ENCODE assay signal across 19 cellular contexts in the genomic region with DNA sequence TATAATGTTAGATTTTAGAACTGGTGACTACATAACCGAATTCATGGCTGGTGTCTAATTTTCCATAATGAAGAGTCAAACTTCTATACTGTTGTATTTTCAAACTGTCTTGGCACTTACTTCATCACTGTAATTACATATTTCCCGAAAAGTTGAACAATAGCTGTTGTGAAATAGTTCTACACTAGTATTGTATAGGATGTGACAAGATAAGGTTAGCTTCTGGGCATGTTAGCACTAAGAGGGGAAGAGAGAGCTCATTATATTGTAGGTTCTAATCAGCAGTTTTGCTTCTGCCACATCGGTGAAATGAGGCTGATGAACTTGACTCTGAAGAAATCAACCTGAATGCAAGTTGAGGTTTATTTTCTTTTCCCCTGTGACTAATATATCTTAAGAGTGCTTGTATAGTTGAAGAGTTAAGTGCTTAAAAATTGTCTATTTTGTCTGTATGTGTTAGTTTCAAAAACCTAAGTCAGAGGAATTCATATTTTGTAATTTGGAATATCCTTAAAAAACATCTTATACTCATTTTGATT. TPM values are rescaled to one million over a fixed set of nuclear protein-coding genes. Genes with fewer than 3 reads are reported as not detected.
A peak's percentile ranks its signal among the peaks of the same experiment; 100 is the strongest.
DNase-seq lines count a peak whose midpoint lies in the region; ATAC-seq, FAIRE-seq and TF ChIP-seq lines count a peak whose summit lies in the region.
"Had no signal": no experiment of that assay in that cellular context is flagged by ENCODE, and none has a peak within 500 bp of the region (broad histone marks: within the 10 kb centered on the region; RNA-seq: fewer than 3 reads in every experiment).

No MANE protein-coding gene starts in this region.

- no peak for DNase-seq in activated CD4-positive, alpha-beta T cell treated with anti-CD3 and anti-CD28 coated beads, Interleukin-2, amount 10 ng/mL, durations not matched to agents 24 days and 14 days
- no peak for DNase-seq in activated CD4-positive, alpha-beta T cell treated with anti-CD3 and anti-CD28 coated beads for 4 hours
- DNase-seq in MV-4-11 (lab: John Stamatoyannopoulos, UW) (peak; percentile 80), astrocyte (ENCODE audit: low read depth) (peak; percentile 37), natural killer cell (no peak), NCI-H1092 treated with DMSO at 0.1 percent for 48 hours (lab: John Stamatoyannopoulos, UW) (no peak), GM12891 (ENCODE audit: insufficient read length, low spot score) (no peak)
- no peak for DNase-seq in stimulated activated CD4-positive, alpha-beta T cell treated with anti-CD3 and anti-CD28 coated beads, Interleukin-2, amount 100 ng/mL, for 48 hours
- DNase-seq: 8988T, cerebellar nuclear complex, foreskin melanocyte, KBM-7, NCI-H226, SHP77, T1000 had no signal

- H3K4me1 Mint-ChIP-seq in activated CD4-positive, alpha-beta T cell treated with anti-CD3 and anti-CD28 coated beads, Interleukin-2, amount 10 ng/mL, durations not matched to agents 24 days and 14 days = peaks cover 27% of the 10 kb centered on the region
- peaks cover 26% of the 10 kb centered on the region for H3K4me1 Mint-ChIP-seq in astrocyte (ENCODE audit: low read depth, unreplicated experiment)
- H3K4me1 Mint-ChIP-seq in natural killer cell = peaks cover 50 to 53% of the 10 kb centered on the region in 2 donors

- H3K9me3 ChIP-seq in astrocyte (ENCODE audit: insufficient read depth, low read depth, low read length) = no peaks in the 10 kb centered on the region
- H3K9me3 ChIP-seq: BLaER1 treated with 17β-estradiol and CSF1 and Interleukin-3, amounts not matched to agents 10 nM and 100 nM had no signal

- intact Hi-C loops in activated CD4-positive, alpha-beta T cell treated with anti-CD3 and anti-CD28 coated beads, Interleukin-2, amount 10 ng/mL, durations not matched to agents 24 days and 14 days (cut with micrococcal nuclease) = no loop called here
- intact Hi-C loops in natural killer cell (cut with micrococcal nuclease) = no loop called here

- H3K9ac ChIP-seq in astrocyte (ENCODE audit: low read length) = no peak overlapping the region
- H3K9ac ChIP-seq: BLaER1 treated with 17β-estradiol and CSF1 and Interleukin-3, amounts not matched to agents 10 nM and 100 nM had no signal

- H2AFZ ChIP-seq in astrocyte (ENCODE audit: low read depth, low read length) = no peak overlapping the region

- FAIRE-seq in astrocyte (lab: Jason Lieb, UNC) (no peak), GM12891 (lab: Jason Lieb, UNC) (no peak)
- FAIRE-seq: urothelium cell line had no signal

- TF ChIP-seq CTCF in astrocyte (IDR thresholded peaks at IDR 0.05; ENCODE audit: insufficient read depth, low read depth, low read length) (no peak), natural killer cell (IDR thresholded peaks at IDR 0.05) (no peak)

- peaks cover 5% of the 10 kb centered on the region for H3K4me1 ChIP-seq in astrocyte (ENCODE audit: insufficient read depth, low read length)

- H3K4me3 ChIP-seq in astrocyte (ENCODE audit: insufficient read depth, low read depth, low read length) = no peak overlapping the region
- H3K4me3 ChIP-seq: BLaER1 treated with 17β-estradiol and CSF1 and Interleukin-3, amounts not matched to agents 10 nM and 100 nM had no signal

- H3K4me3 Mint-ChIP-seq in activated CD4-positive, alpha-beta T cell treated with anti-CD3 and anti-CD28 coated beads, Interleukin-2, amount 10 ng/mL, durations not matched to agents 24 days and 14 days = no peak overlapping the region
- H3K4me3 Mint-ChIP-seq in astrocyte (ENCODE audit: unreplicated experiment) (no peak overlapping the region), natural killer cell (peak overlapping the region; percentile 38)
- H3K4me3 Mint-ChIP-seq: nephron; stimulated activated naive CD8-positive, alpha-beta T cell treated with anti-CD3 and anti-CD28 coated beads, Interleukin-15, Interleukin-2, amounts not matched to agents 100 ng/mL and 50 ng/mL, for 24 hours had no signal

- TF ChIP-seq POLR2A in GM12891 (IDR thresholded peaks at IDR 0.05; ENCODE audit: low read depth, low read length) = no peak

- H3K9me3 Mint-ChIP-seq in activated CD4-positive, alpha-beta T cell treated with anti-CD3 and anti-CD28 coated beads, Interleukin-2, amount 10 ng/mL, durations not matched to agents 24 days and 14 days = no peaks in the 10 kb centered on the region
- H3K9me3 Mint-ChIP-seq in astrocyte (ENCODE audit: unreplicated experiment) = no peaks in the 10 kb centered on the region
- no peaks in the 10 kb centered on the region for H3K9me3 Mint-ChIP-seq in natural killer cell
- H3K9me3 Mint-ChIP-seq: nephron; stimulated activated naive CD8-positive, alpha-beta T cell treated with anti-CD3 and anti-CD28 coated beads, Interleukin-15, Interleukin-2, amounts not matched to agents 100 ng/mL and 50 ng/mL, for 24 hours had no signal

- H3K27ac Mint-ChIP-seq in activated CD4-positive, alpha-beta T cell treated with anti-CD3 and anti-CD28 coated beads, Interleukin-2, amount 10 ng/mL, durations not matched to agents 24 days and 14 days = peak overlapping the region; percentile 21
- H3K27ac Mint-ChIP-seq in astrocyte (ENCODE audit: unreplicated experiment) (no peak overlapping the region), natural killer cell (peak overlapping the region; percentile 68)
- H3K27ac Mint-ChIP-seq: nephron; stimulated activated naive CD8-positive, alpha-beta T cell treated with anti-CD3 and anti-CD28 coated beads, Interleukin-15, Interleukin-2, amounts not matched to agents 100 ng/mL and 50 ng/mL, for 24 hours had no signal

- no peak for ATAC-seq in natural killer cell

- H3K36me3 ChIP-seq in astrocyte (ENCODE audit: insufficient read depth, low read length) = peaks cover 2% of the 10 kb centered on the region

- no peaks in the 10 kb centered on the region for H3K27me3 ChIP-seq in astrocyte (ENCODE audit: insufficient read depth, low read length)
- H3K27me3 ChIP-seq: BLaER1 treated with 17β-estradiol and CSF1 and Interleukin-3, amounts not matched to agents 10 nM and 100 nM had no signal

- H4K20me1 ChIP-seq in astrocyte (ENCODE audit: insufficient read depth, low read length) = no peaks in the 10 kb centered on the region

- H3K27me3 Mint-ChIP-seq in activated CD4-positive, alpha-beta T cell treated with anti-CD3 and anti-CD28 coated beads, Interleukin-2, amount 10 ng/mL, durations not matched to agents 24 days and 14 days = no peaks in the 10 kb centered on the region
- H3K27me3 Mint-ChIP-seq in astrocyte (ENCODE audit: low read depth, unreplicated experiment) (no peaks in the 10 kb centered on the region), natural killer cell (ENCODE audit: low read depth in 2 of 2) (no peaks in the 10 kb centered on the region)
- H3K27me3 Mint-ChIP-seq: stimulated activated naive CD8-positive, alpha-beta T cell treated with anti-CD3 and anti-CD28 coated beads, Interleukin-15, Interleukin-2, amounts not matched to agents 100 ng/mL and 50 ng/mL, for 24 hours had no signal

- no peaks in the 10 kb centered on the region for H3K79me2 ChIP-seq in astrocyte (ENCODE audit: insufficient read depth, low read length)

- no peak overlapping the region for H3K4me2 ChIP-seq in astrocyte (ENCODE audit: low read length)
- H3K4me2 ChIP-seq: BLaER1 treated with 17β-estradiol and CSF1 and Interleukin-3, amounts not matched to agents 10 nM and 100 nM had no signal

- H3K27ac ChIP-seq in astrocyte (ENCODE audit: low read depth, low read length) = no peak overlapping the region
- H3K27ac ChIP-seq: BLaER1 treated with 17β-estradiol and CSF1 and Interleukin-3, amounts not matched to agents 10 nM and 100 nM had no signal

- H3K36me3 Mint-ChIP-seq in activated CD4-positive, alpha-beta T cell treated with anti-CD3 and anti-CD28 coated beads, Interleukin-2, amount 10 ng/mL, durations not matched to agents 24 days and 14 days (ENCODE audit: low read depth) = peaks cover 41% of the 10 kb centered on the region
- peaks cover 2% of the 10 kb centered on the region for H3K36me3 Mint-ChIP-seq in astrocyte (ENCODE audit: low read depth, unreplicated experiment)
- peaks cover 24% of the 10 kb centered on the region for H3K36me3 Mint-ChIP-seq in natural killer cell

TF ChIP-seq in GM12891, 5 proteins besides CTCF, POLR2A, EP300 and RAD21:
- TF ChIP-seq PAX5 (IDR thresholded peaks at IDR 0.05; ENCODE audit: insufficient read depth, low read length, severe bottlenecking) = no peak
- no peak for TF ChIP-seq POLR2AphosphoS5 (IDR thresholded peaks at IDR 0.05; ENCODE audit: low read depth, low read length)
- no peak for TF ChIP-seq TAF1 (IDR thresholded peaks at IDR 0.05; ENCODE audit: low read depth, low read length)
- no peak for TF ChIP-seq SPI1 (IDR thresholded peaks at IDR 0.05; ENCODE audit: low read depth, low read length)
- no peak for TF ChIP-seq POU2F2 (IDR thresholded peaks at IDR 0.05; ENCODE audit: low read depth, low read length)

RNA-seq across cellular contexts. Expression of gene GYG1, which starts 8.9 kb away (rescaled TPM):
- total RNA-seq in activated CD4-positive, alpha-beta T cell treated with anti-CD3 and anti-CD28 coated beads, Interleukin-2, amount 10 ng/mL, durations not matched to agents 24 days and 14 days = 27.4 and 28.0 TPM in 2 replicates
- total RNA-seq in astrocyte = 38.1 and 41.9 TPM in 2 replicates
- total RNA-seq in natural killer cell = 10 to 100 TPM; 46.6 to 56.5 (median 49.6) TPM
- 10.2 TPM for polyA plus RNA-seq in GM12891 (2012; ENCODE audit: low read depth, missing spikeins)

Comparison
In these comparisons a context has a peak if more than half of its experiments do, and no peak if none do; other contexts are left out.
1. DNase-seq: peak in MV-4-11 (single experiment) and astrocyte (single experiment); none in activated CD4-positive, alpha-beta T cell treated with anti-CD3 and anti-CD28 coated beads, Interleukin-2, amount 10 ng/mL, durations not matched to agents 24 days and 14 days (single experiment), activated CD4-positive, alpha-beta T cell treated with anti-CD3 and anti-CD28 coated beads for 4 hours (0 of 2), natural killer cell (single experiment), NCI-H1092 treated with DMSO at 0.1 percent for 48 hours (single experiment), GM12891 (single experiment) and stimulated activated CD4-positive, alpha-beta T cell treated with anti-CD3 and anti-CD28 coated beads, Interleukin-2, amount 100 ng/mL, for 48 hours (0 of 2).